In the genomic region with DNA sequence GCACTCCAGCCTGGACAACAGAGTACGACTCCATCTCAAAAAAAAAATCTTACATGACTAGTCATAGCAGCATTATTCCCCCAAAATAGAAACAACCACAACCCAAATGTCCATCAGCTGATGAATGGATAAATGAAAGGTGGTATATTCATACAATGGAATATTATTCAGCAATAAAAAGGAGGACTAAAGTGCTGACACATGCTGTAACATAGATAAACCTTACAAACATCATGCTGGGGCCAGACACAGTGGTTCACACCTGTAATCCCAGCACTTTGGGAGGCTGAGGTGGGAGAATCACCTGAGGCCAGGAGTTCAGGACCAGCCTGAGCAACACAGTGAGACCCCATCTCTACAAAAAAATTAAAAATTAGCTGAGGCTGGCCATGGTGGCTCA, we compare ENCODE assay signal across 2 cellular contexts.
TF ChIP-seq lines count a peak whose summit lies in the region.

No MANE protein-coding gene starts in this region.

TF ChIP-seq in A549, 52 proteins besides CTCF, POLR2A, EP300 and RAD21 (continued from another document):
- TF ChIP-seq, protein P1, sequence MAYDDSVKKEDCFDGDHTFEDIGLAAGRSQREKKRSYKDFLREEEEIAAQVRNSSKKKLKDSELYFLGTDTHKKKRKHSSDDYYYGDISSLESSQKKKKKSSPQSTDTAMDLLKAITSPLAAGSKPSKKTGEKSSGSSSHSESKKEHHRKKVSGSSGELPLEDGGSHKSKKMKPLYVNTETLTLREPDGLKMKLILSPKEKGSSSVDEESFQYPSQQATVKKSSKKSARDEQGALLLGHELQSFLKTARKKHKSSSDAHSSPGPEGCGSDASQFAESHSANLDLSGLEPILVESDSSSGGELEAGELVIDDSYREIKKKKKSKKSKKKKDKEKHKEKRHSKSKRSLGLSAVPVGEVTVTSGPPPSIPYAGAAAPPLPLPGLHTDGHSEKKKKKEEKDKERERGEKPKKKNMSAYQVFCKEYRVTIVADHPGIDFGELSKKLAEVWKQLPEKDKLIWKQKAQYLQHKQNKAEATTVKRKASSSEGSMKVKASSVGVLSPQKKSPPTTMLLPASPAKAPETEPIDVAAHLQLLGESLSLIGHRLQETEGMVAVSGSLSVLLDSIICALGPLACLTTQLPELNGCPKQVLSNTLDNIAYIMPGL (CRISPR knock-in tag; IDR thresholded peaks at IDR 0.05; ENCODE audit: borderline replicate concordance): no peak
- TF ChIP-seq RNF2 (IDR thresholded peaks at IDR 0.05; ENCODE audit: borderline replicate concordance, low read depth): no peak
- no peak for TF ChIP-seq ZC3H11A (IDR thresholded peaks at IDR 0.05)
- TF ChIP-seq CHD4 (IDR thresholded peaks at IDR 0.05; ENCODE audit: borderline replicate concordance): no peak

TF ChIP-seq in K562, 482 proteins besides CTCF, POLR2A, EP300 and RAD21 (continued from another document):
- TF ChIP-seq ETS1 (conservative IDR thresholded peaks at IDR 0.05; ENCODE audit: control insufficient read depth, low read depth, low read length) (no peak), YBX1 (IDR thresholded peaks at IDR 0.05) (no peak), ZNF785 (CRISPR knock-in tag; IDR thresholded peaks at IDR 0.05) (no peak), ZNF146 (CRISPR knock-in tag; IDR thresholded peaks at IDR 0.05; ENCODE audit: unreplicated experiment) (peak; percentile 44), ZNF121 (CRISPR knock-in tag; conservative IDR thresholded peaks at IDR 0.05) (0 out of 2 replicates have a peak, but pooled peaks have one; percentile 9), CEBPZ (IDR thresholded peaks at IDR 0.05; ENCODE audit: borderline replicate concordance, low read depth, low read length) (no peak), GATAD2B (IDR thresholded peaks at IDR 0.05; ENCODE audit: borderline replicate concordance) (no peak), MYNN (IDR thresholded peaks at IDR 0.05) (no peak), MYNN (CRISPR knock-in tag; IDR thresholded peaks at IDR 0.05) (no peak), CEBPB (tag; IDR thresholded peaks at IDR 0.05) (no peak), ZNF174 (CRISPR knock-in tag; IDR thresholded peaks at IDR 0.05) (no peak), CBX5 (IDR thresholded peaks at IDR 0.05; ENCODE audit: borderline replicate concordance, low read depth) (no peak)
